ENCODE assay signal across 8 cellular contexts in the genomic region with DNA sequence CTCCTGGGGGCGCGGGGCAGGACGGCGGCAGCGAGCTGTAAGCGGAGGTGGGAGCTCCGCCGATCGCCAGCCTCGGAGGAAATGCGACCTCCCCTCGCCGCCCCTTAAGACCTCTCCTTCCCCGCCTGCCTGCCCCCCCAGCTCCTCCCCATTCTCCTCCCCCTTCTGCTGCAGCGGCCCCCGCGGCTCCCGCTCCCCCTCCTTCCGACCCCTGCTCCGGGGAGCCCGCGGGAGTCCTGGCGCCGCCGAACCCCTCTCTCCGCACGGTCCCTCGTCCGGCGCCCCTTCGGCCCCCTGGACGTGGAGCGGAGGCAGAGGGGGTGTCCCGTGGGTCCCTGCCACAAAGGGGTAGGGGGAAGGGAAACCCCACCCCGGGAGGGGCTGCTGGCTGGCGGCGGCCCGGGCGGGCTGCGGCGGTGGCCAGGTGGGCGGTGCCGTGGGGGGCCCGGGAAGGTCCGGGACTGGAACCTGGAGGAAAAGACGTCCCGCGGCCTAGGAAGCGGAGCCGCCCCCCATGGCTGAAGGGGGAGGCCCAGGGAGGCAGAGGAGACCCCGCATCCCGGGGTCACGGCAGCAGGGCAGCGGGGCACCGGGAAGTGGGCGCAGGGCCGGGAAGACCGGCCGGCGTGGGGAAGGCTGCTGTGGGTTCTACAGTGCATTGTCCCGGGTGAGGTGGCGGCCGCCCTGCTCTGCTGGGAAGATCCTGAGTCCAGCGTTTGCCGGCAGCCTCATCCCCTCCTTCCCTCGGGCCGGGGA. TPM values are rescaled to one million over a fixed set of nuclear protein-coding genes. Genes with fewer than 3 reads are reported as not detected.
DNase-seq lines count a peak whose midpoint lies in the region; ATAC-seq and TF ChIP-seq lines count a peak whose summit lies in the region.

A gene with protein sequence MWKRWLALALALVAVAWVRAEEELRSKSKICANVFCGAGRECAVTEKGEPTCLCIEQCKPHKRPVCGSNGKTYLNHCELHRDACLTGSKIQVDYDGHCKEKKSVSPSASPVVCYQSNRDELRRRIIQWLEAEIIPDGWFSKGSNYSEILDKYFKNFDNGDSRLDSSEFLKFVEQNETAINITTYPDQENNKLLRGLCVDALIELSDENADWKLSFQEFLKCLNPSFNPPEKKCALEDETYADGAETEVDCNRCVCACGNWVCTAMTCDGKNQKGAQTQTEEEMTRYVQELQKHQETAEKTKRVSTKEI (minus strand): TSS at position 79 of the 756 bp plus-strand sequence. CDS start 246 bp downstream, outside the sequence.

- H3K36me3 ChIP-seq in GM23338 (ENCODE audit: insufficient read depth): no peaks in the 10 kb centered on the region; the same call in 1 of the 2 replicates
- H3K36me3 ChIP-seq in esophagus squamous epithelium: no peaks in the 10 kb centered on the region

- peaks cover 8% of the 10 kb centered on the region for H4K20me1 ChIP-seq in GM23338 (replicated peaks; ENCODE audit: insufficient read depth)

- TF ChIP-seq POLR2A in esophagus squamous epithelium (IDR thresholded peaks at IDR 0.05): peak in 2 of 4 donors; percentile 60 to 81

- peak within 1 kb of the TSS; percentile 75 for H3K27ac ChIP-seq in GM23338 (ENCODE audit: low read depth)
- peak within 1 kb of the TSS; percentile 84 to 96 (median 94) for H3K27ac ChIP-seq in esophagus squamous epithelium

- H3K4me1 ChIP-seq in GM23338 (ENCODE audit: insufficient read depth): peaks cover 37% of the 10 kb centered on the region
- peaks cover 6 to 56% (median 12%) of the 10 kb centered on the region in 3 donors for H3K4me1 ChIP-seq in esophagus squamous epithelium

- peak; percentile 86 for DNase-seq in GM23338 (ENCODE audit: low spot score)
- no peak for DNase-seq in esophagus squamous epithelium (lab: John Stamatoyannopoulos, UW)
- DNase-seq in mucosa of gallbladder (ENCODE audit: low spot score): peak; percentile 38
- peak; percentile 65 for DNase-seq in ureter (ENCODE audit: low spot score)
- DNase-seq in SKM-1 treated with dmso at 0.1 percent for 144 hours (lab: John Stamatoyannopoulos, UW; ENCODE audit: unreplicated experiment): no peak
- no peak for DNase-seq in stimulated activated naive CD4-positive, alpha-beta T cell (lab: John Stamatoyannopoulos, UW)

- H3K4me3 ChIP-seq in GM23338 (peak within 1 kb of the TSS; percentile 87), esophagus squamous epithelium (peak within 1 kb of the TSS; percentile 54 to 96 (median 82))

- intact Hi-C loops in esophagus squamous epithelium (cut with DNase I): no loop called here

- peak within 1 kb of the TSS; percentile 94 for H3K27ac Mint-ChIP-seq in GM23338

- peaks cover 6% of the 10 kb centered on the region; the same call in 2 of the 3 replicates for H3K9me3 Mint-ChIP-seq in GM23338

- peaks cover 8% of the 10 kb centered on the region; the same call in 1 of the 2 replicates for H3K27me3 ChIP-seq in GM23338 (ENCODE audit: insufficient read depth)
- peaks cover 0 to 20% (median 0%) of the 10 kb centered on the region in 4 donors for H3K27me3 ChIP-seq in esophagus squamous epithelium

- no peaks in the 10 kb centered on the region for H3K9me2 ChIP-seq in GM23338 (ENCODE audit: insufficient read depth)

- H3K27me3 Mint-ChIP-seq in GM23338 (ENCODE audit: insufficient read depth, low read depth, poor library complexity): peaks cover 10% of the 10 kb centered on the region

- H3K4me1 Mint-ChIP-seq in GM23338: peaks cover 48% of the 10 kb centered on the region

- ATAC-seq in GM23338 (peak; percentile 70), SK-N-SH treated with all-trans-retinoic acid at 6 μM for 48 hours (peak; percentile 75), HG02610 (IDR thresholded peaks at IDR 0.05; ENCODE audit: unreplicated experiment) (no peak)

- H3K79me2 ChIP-seq in GM23338 (replicated peaks; ENCODE audit: insufficient read depth): peaks cover 44% of the 10 kb centered on the region

- H3K4me3 Mint-ChIP-seq in GM23338: peak within 1 kb of the TSS; percentile 95

- peak within 1 kb of the TSS; percentile 93 for H3K4me2 ChIP-seq in GM23338

- WGBS in esophagus squamous epithelium, 2 donors: 18 to 21% methylated on average over 9 to 18 of the region's 67 CpGs

- peaks cover 22% of the 10 kb centered on the region for H3K36me3 Mint-ChIP-seq in GM23338 (ENCODE audit: low read depth)

- no peaks in the 10 kb centered on the region for H3K9me3 ChIP-seq in esophagus squamous epithelium

- peaks cover 8% of the 10 kb centered on the region; the same call in 1 of the 2 replicates for H3F3A ChIP-seq in GM23338 (replicated peaks; ENCODE audit: low read depth)

- H2AFZ ChIP-seq in GM23338: peak within 1 kb of the TSS; percentile 96

- no peak for TF ChIP-seq CTCF in GM23338 (conservative IDR thresholded peaks at IDR 0.05; ENCODE audit: low read depth in 2 of 2)
- no peak for TF ChIP-seq CTCF in esophagus squamous epithelium (IDR thresholded peaks at IDR 0.05)

TF ChIP-seq in GM23338, 12 proteins besides CTCF, POLR2A, EP300 and RAD21:
- TF ChIP-seq, protein P1, sequence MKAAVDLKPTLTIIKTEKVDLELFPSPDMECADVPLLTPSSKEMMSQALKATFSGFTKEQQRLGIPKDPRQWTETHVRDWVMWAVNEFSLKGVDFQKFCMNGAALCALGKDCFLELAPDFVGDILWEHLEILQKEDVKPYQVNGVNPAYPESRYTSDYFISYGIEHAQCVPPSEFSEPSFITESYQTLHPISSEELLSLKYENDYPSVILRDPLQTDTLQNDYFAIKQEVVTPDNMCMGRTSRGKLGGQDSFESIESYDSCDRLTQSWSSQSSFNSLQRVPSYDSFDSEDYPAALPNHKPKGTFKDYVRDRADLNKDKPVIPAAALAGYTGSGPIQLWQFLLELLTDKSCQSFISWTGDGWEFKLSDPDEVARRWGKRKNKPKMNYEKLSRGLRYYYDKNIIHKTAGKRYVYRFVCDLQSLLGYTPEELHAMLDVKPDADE (IDR thresholded peaks at IDR 0.05): peak; percentile 8; the same call in 1 of the 2 replicates
- TF ChIP-seq ZNF114 (CRISPR knock-in tag; IDR thresholded peaks at IDR 0.05) (no peak), POLR2AphosphoS5 (IDR thresholded peaks at IDR 0.05; ENCODE audit: low read depth) (peak; percentile 89), STAT1 (IDR thresholded peaks at IDR 0.05; ENCODE audit: unreplicated experiment) (no peak)

TF ChIP-seq in SK-N-SH treated with all-trans-retinoic acid at 6 μM for 48 hours, 23 proteins besides CTCF, POLR2A, EP300 and RAD21:
- TF ChIP-seq, protein P2, sequence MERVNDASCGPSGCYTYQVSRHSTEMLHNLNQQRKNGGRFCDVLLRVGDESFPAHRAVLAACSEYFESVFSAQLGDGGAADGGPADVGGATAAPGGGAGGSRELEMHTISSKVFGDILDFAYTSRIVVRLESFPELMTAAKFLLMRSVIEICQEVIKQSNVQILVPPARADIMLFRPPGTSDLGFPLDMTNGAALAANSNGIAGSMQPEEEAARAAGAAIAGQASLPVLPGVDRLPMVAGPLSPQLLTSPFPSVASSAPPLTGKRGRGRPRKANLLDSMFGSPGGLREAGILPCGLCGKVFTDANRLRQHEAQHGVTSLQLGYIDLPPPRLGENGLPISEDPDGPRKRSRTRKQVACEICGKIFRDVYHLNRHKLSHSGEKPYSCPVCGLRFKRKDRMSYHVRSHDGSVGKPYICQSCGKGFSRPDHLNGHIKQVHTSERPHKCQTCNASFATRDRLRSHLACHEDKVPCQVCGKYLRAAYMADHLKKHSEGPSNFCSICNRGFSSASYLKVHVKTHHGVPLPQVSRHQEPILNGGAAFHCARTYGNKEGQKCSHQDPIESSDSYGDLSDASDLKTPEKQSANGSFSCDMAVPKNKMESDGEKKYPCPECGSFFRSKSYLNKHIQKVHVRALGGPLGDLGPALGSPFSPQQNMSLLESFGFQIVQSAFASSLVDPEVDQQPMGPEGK (CRISPR knock-in tag; IDR thresholded peaks at IDR 0.05; ENCODE audit: borderline replicate concordance): peak; percentile 89; the same call in 1 of the 2 replicates
- TF ChIP-seq RARB (CRISPR knock-in tag; IDR thresholded peaks at IDR 0.05): no peak
TF ChIP-seq in SK-N-SH treated with all-trans-retinoic acid at 6 μM for 48 hours: peak in this region for 1.

RNA-seq across cellular contexts. Expression of the gene that starts here (rescaled TPM):
- 258 and 272 TPM in 2 replicates for total RNA-seq in GM23338 (2014; rRNA removed; shearing (Covaris generic))
- 49.1 and 50.8 TPM in 2 replicates for polyA plus RNA-seq in GM23338 (2016; fragmentation: Nextera tagmentation; extraction: Ambion mirVana)
- total RNA-seq in esophagus squamous epithelium (100 to 1,000 TPM in 2 of 4 donors, 10 to 100 TPM in 1, 1 to 10 TPM in 1; 9.4 to 258 (median 70.7) TPM), mucosa of gallbladder (294 TPM), ureter (379 TPM)

Comparison
In these comparisons a context has a peak if more than half of its experiments do, and no peak if none do; other contexts are left out.
1. DNase-seq: peak in GM23338 (single experiment), mucosa of gallbladder (single experiment) and ureter (single experiment); none in esophagus squamous epithelium (single experiment), SKM-1 treated with dmso at 0.1 percent for 144 hours (single experiment) and stimulated activated naive CD4-positive, alpha-beta T cell (0 of 6).